ENCODE assay signal across 22 cellular contexts in the genomic region with DNA sequence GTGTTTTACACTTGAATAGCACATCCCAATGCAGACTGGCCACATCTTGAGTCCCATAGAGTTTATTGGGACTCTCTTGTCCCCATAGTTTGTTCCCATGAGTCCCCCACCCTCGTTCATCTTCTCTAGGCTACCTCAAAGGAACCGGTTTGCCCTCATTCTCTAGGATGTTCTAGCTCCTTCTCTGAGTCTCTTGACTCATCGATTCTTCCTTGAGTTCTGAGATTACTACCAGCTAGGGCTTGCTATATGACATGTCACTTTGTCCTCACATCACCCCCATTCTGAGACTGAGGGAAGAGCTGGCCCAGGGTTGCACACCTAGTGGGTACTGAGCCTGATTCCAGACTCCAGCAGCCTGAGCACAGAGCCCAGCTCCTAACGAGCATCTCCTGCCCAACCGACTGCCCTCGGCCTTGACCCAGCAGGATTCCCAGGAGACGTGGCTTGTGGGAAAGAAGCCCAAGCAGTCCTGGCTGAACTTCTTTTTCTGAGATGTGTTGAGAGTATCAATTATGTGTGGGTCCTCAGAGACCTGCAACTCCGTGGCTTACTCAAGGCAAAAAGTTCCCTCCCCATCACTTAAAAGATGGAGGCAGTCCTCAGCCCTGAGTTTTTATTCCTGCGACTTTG. TPM values are rescaled to one million over a fixed set of nuclear protein-coding genes. Genes with fewer than 3 reads are reported as not detected.
"Had no signal": no experiment of that assay in that cellular context is flagged by ENCODE, and none has a peak within 500 bp of the region (broad histone marks: within the 10 kb centered on the region; RNA-seq: fewer than 3 reads in every experiment).

No MANE protein-coding gene starts in this region.

- H3K9me3 Mint-ChIP-seq: activated CD4-positive, alpha-beta T cell treated with anti-CD3 and anti-CD28 coated beads, Interleukin-2, amount 10 ng/mL, durations not matched to agents 24 days and 14 days; activated CD8-positive, alpha-beta T cell treated with anti-CD3 and anti-CD28 coated beads for 36 hours; activated T-cell treated with anti-CD3 and anti-CD28 coated beads, Interleukin-2, amount 50 U/mL, for 24 hours; dendritic cell treated with granulocyte-macrophage colony-stimulating factor and Interleukin-4, amounts not matched to agents 40 ng/mL and 50 ng/mL, for 4 days; naive B cell; neural crest cell; stimulated activated naive CD8-positive, alpha-beta T cell treated with anti-CD3 and anti-CD28 coated beads, Interleukin-15, Interleukin-2, amounts not matched to agents 100 ng/mL and 50 ng/mL, for 24 hours had no signal

- H3K4me1 Mint-ChIP-seq: activated CD4-positive, alpha-beta T cell treated with anti-CD3 and anti-CD28 coated beads, Interleukin-2, amount 10 ng/mL, durations not matched to agents 24 days and 14 days; naive B cell had no signal

- H3K36me3 ChIP-seq: ascending aorta, breast epithelium, right lobe of liver, suprapubic skin had no signal

- H3K4me1 ChIP-seq: breast epithelium, suprapubic skin had no signal

- H3K4me3 ChIP-seq: ascending aorta, breast epithelium, mucosa of descending colon, right lobe of liver, suprapubic skin, upper lobe of left lung had no signal

- H3K9me3 ChIP-seq: ascending aorta, breast epithelium, mucosa of descending colon, right lobe of liver, suprapubic skin, upper lobe of left lung had no signal

- H3K27me3 Mint-ChIP-seq: activated T-cell treated with anti-CD3 and anti-CD28 coated beads, Interleukin-2, amount 50 U/mL, for 24 hours; dendritic cell treated with granulocyte-macrophage colony-stimulating factor and Interleukin-4, amounts not matched to agents 40 ng/mL and 50 ng/mL, for 4 days; stimulated activated naive CD8-positive, alpha-beta T cell treated with anti-CD3 and anti-CD28 coated beads, Interleukin-15, Interleukin-2, amounts not matched to agents 100 ng/mL and 50 ng/mL, for 24 hours had no signal

- ATAC-seq: activated CD8-positive, alpha-beta T cell treated with anti-CD3 and anti-CD28 coated beads for 36 hours; mucosa of descending colon; right lobe of liver had no signal

- H3K36me3 Mint-ChIP-seq: naive B cell had no signal

- H3K27me3 ChIP-seq: ascending aorta, breast epithelium, suprapubic skin, upper lobe of left lung had no signal

- FAIRE-seq: frontal cortex, small intestine had no signal

- DNase-seq: activated CD4-positive, alpha-beta T cell treated with anti-CD3 and anti-CD28 coated beads, Interleukin-2, amount 10 ng/mL, durations not matched to agents 24 days and 14 days; activated CD8-positive, alpha-beta T cell treated with anti-CD3 and anti-CD28 coated beads for 36 hours; activated naive CD4-positive, alpha-beta T cell treated with anti-CD3 and anti-CD28 coated beads, Interleukin-2, amount 50 U/mL, for 16 hours; activated T-cell treated with anti-CD3 and anti-CD28 coated beads, Interleukin-2, amount 50 U/mL, for 24 hours; effector CD8-positive, alpha-beta T cell; mesenchymal stem cell; naive B cell; right lobe of liver; small intestine; stimulated activated CD4-positive, alpha-beta T cell treated with anti-CD3 and anti-CD28 coated beads, Interleukin-15, amount 100 ng/mL, for 24 hours; stimulated activated CD4-positive, alpha-beta T cell treated with anti-CD3 and anti-CD28 coated beads, Interleukin-2, amount 100 ng/mL, for 48 hours; T1000; upper lobe of left lung had no signal

- H3K27ac ChIP-seq: ascending aorta, breast epithelium, right lobe of liver, suprapubic skin, upper lobe of left lung had no signal

- H3K4me3 Mint-ChIP-seq: activated CD4-positive, alpha-beta T cell treated with anti-CD3 and anti-CD28 coated beads, Interleukin-2, amount 10 ng/mL, durations not matched to agents 24 days and 14 days; activated CD8-positive, alpha-beta T cell treated with anti-CD3 and anti-CD28 coated beads for 36 hours; activated T-cell treated with anti-CD3 and anti-CD28 coated beads, Interleukin-2, amount 50 U/mL, for 24 hours; dendritic cell treated with granulocyte-macrophage colony-stimulating factor and Interleukin-4, amounts not matched to agents 40 ng/mL and 50 ng/mL, for 4 days; neural crest cell; stimulated activated naive CD8-positive, alpha-beta T cell treated with anti-CD3 and anti-CD28 coated beads, Interleukin-15, Interleukin-2, amounts not matched to agents 100 ng/mL and 50 ng/mL, for 24 hours had no signal

- H3K27ac Mint-ChIP-seq: activated CD4-positive, alpha-beta T cell treated with anti-CD3 and anti-CD28 coated beads, Interleukin-2, amount 10 ng/mL, durations not matched to agents 24 days and 14 days; activated CD8-positive, alpha-beta T cell treated with anti-CD3 and anti-CD28 coated beads for 36 hours; activated T-cell treated with anti-CD3 and anti-CD28 coated beads, Interleukin-2, amount 50 U/mL, for 24 hours; dendritic cell treated with granulocyte-macrophage colony-stimulating factor and Interleukin-4, amounts not matched to agents 40 ng/mL and 50 ng/mL, for 4 days; stimulated activated naive CD8-positive, alpha-beta T cell treated with anti-CD3 and anti-CD28 coated beads, Interleukin-15, Interleukin-2, amounts not matched to agents 100 ng/mL and 50 ng/mL, for 24 hours had no signal

RNA-seq across cellular contexts. Expression of a gene that starts 42.0 kb away (rescaled TPM):
- total RNA-seq: activated CD8-positive, alpha-beta T cell treated with anti-CD3 and anti-CD28 coated beads for 36 hours; ascending aorta had no signal

RNA-seq across cellular contexts. Expression of a gene that starts 51.5 kb away (rescaled TPM):
- total RNA-seq: activated CD4-positive, alpha-beta T cell treated with anti-CD3 and anti-CD28 coated beads, Interleukin-2, amount 10 ng/mL, durations not matched to agents 24 days and 14 days; ascending aorta; T-helper 1 cell treated with Interleukin-12 subunit alpha and Interleukin-12 subunit beta and Interleukin-4 antibody, amounts not matched to agents 30 ng/mL and 1 ng/mL, for 36 hours had no signal
